ENCODE assay signal across 12 cellular contexts in the genomic region with DNA sequence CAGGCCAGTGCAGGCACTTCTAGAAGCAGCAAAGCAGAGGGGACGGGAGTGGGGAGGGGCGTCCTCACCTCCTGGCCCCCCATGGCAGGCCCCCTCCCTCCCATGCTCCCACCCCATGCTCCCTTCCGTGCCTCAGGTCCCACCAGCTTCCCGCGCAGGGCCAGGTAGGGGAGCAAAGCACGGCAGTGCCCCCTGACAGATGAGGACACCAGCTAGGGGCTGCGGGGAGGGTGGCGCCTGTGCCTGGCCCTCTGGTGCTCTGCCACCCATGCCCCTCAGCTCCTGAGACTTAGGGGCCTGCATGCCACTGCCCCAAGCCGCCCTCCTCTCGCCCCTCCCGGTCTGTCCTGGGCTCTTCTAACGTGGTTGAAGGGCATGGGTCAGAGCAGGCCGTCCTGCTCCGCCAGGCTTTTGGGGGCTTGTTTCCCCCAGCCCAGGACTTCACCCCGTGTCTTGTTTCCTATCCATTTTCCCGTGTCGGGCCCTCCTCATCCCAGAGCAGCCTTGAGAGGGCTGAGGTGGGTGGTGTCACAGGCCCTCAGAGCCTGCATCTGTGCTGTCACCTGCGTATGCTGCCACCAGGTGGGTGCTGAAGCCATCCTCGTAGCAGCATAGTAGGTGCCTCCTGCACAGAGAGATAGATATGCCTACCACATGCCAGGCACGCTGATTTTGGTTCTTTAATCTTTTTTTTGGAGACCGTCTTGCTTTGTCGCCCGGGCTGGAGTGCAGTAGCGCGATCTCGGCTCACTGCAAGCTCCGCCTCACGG. TPM values are rescaled to one million over a fixed set of nuclear protein-coding genes. Genes with fewer than 3 reads are reported as not detected.
DNase-seq lines count a peak whose midpoint lies in the region; ATAC-seq and TF ChIP-seq lines count a peak whose summit lies in the region.
"Had no signal": no experiment of that assay in that cellular context is flagged by ENCODE, and none has a peak within 500 bp of the region (broad histone marks: within the 10 kb centered on the region; RNA-seq: fewer than 3 reads in every experiment).

No MANE protein-coding gene starts in this region.

- TF ChIP-seq POLR2A in upper lobe of left lung (IDR thresholded peaks at IDR 0.05): no peak

- H3K9me3 Mint-ChIP-seq in activated naive CD8-positive, alpha-beta T cell (ENCODE audit: low read depth): no peaks in the 10 kb centered on the region
- H3K9me3 Mint-ChIP-seq in activated naive CD8-positive, alpha-beta T cell treated with anti-CD3 and anti-CD28 coated beads, Interleukin-2, amount 50 U/mL, for 24 hours: no peaks in the 10 kb centered on the region
- H3K9me3 Mint-ChIP-seq in chondrocyte (ENCODE audit: low read depth): no peaks in the 10 kb centered on the region
- H3K9me3 Mint-ChIP-seq in CD8-positive, alpha-beta memory T cell: no peaks in the 10 kb centered on the region

- no peak for TF ChIP-seq EP300 in upper lobe of left lung (IDR thresholded peaks at IDR 0.05)

- H3K27me3 Mint-ChIP-seq in activated naive CD8-positive, alpha-beta T cell: no peaks in the 10 kb centered on the region
- peaks cover 2% of the 10 kb centered on the region for H3K27me3 Mint-ChIP-seq in activated naive CD8-positive, alpha-beta T cell treated with anti-CD3 and anti-CD28 coated beads, Interleukin-2, amount 50 U/mL, for 24 hours
- no peaks in the 10 kb centered on the region for H3K27me3 Mint-ChIP-seq in chondrocyte (ENCODE audit: low read depth)
- peaks cover 0 to 2% of the 10 kb centered on the region in 2 donors for H3K27me3 Mint-ChIP-seq in CD8-positive, alpha-beta memory T cell

- no peak overlapping the region for H3K4me3 Mint-ChIP-seq in activated naive CD8-positive, alpha-beta T cell
- no peak overlapping the region for H3K4me3 Mint-ChIP-seq in activated naive CD8-positive, alpha-beta T cell treated with anti-CD3 and anti-CD28 coated beads, Interleukin-2, amount 50 U/mL, for 24 hours
- H3K4me3 Mint-ChIP-seq in chondrocyte (ENCODE audit: unreplicated experiment): no peak overlapping the region
- H3K4me3 Mint-ChIP-seq in CD8-positive, alpha-beta memory T cell: no peak overlapping the region

- H3K27ac Mint-ChIP-seq in activated naive CD8-positive, alpha-beta T cell: peak overlapping the region; percentile 54
- no peak overlapping the region for H3K27ac Mint-ChIP-seq in activated naive CD8-positive, alpha-beta T cell treated with anti-CD3 and anti-CD28 coated beads, Interleukin-2, amount 50 U/mL, for 24 hours
- peak overlapping the region; percentile 22 for H3K27ac Mint-ChIP-seq in chondrocyte (ENCODE audit: unreplicated experiment)
- peak overlapping the region in 1 of 8 donors; percentile 57 for H3K27ac Mint-ChIP-seq in CD8-positive, alpha-beta memory T cell

- H3K9me3 ChIP-seq in muscle layer of colon (ENCODE audit: low read length) (no peaks in the 10 kb centered on the region), upper lobe of left lung (no peaks in the 10 kb centered on the region)
- H3K9me3 ChIP-seq in CD8-positive, alpha-beta memory T cell (ENCODE audit: low read length): no peaks in the 10 kb centered on the region
- H3K9me3 ChIP-seq: MG63 had no signal

- H3K36me3 ChIP-seq in muscle layer of colon (ENCODE audit: insufficient read depth, low read length) (no peaks in the 10 kb centered on the region), upper lobe of left lung (peaks cover 0 to 17% (median 7%) of the 10 kb centered on the region in 4 donors)
- H3K36me3 ChIP-seq in CD8-positive, alpha-beta memory T cell (ENCODE audit: insufficient read depth, low read length): no peaks in the 10 kb centered on the region
- H3K36me3 ChIP-seq: MG63 had no signal

- POLR2A ChIA-PET in CD8-positive, alpha-beta memory T cell (lab: Charles Lee): interaction anchor here (0.8 kb wide), 1 partner anchor 20 kb away, joined by 3 read pairs; no protein-coding TSS in a partner anchor

- no peak overlapping the region for H3K9ac ChIP-seq in muscle layer of colon (ENCODE audit: low read length)

- ATAC-seq in activated naive CD8-positive, alpha-beta T cell treated with anti-CD3 and anti-CD28 coated beads, Interleukin-2, amount 50 U/mL, for 24 hours: no peak
- ATAC-seq in upper lobe of left lung (ENCODE audit: low FRiP score in 2 of 2) (no peak), GM21576 (IDR thresholded peaks at IDR 0.05; ENCODE audit: unreplicated experiment) (no peak)

- TF ChIP-seq CTCF in chondrocyte (IDR thresholded peaks at IDR 0.05) (no peak), upper lobe of left lung (IDR thresholded peaks at IDR 0.05) (peak in 1 of 6 experiments; percentile 14)

- 69 to 72% methylated on average over 26 to 28 of the region's 28 CpGs for WGBS in upper lobe of left lung, 2 donors

- H3K4me1 ChIP-seq in muscle layer of colon (ENCODE audit: insufficient read depth, low read length): peaks cover 82% of the 10 kb centered on the region
- H3K4me1 ChIP-seq in upper lobe of left lung: peaks cover 42 to 54% (median 47%) of the 10 kb centered on the region in 4 donors
- H3K4me1 ChIP-seq in CD8-positive, alpha-beta memory T cell (ENCODE audit: insufficient read depth, low read length): no peaks in the 10 kb centered on the region

- H3K4me3 ChIP-seq in muscle layer of colon (ENCODE audit: low read depth in 1 of 2, low read length in 2 of 2) (no peak overlapping the region), upper lobe of left lung (no peak overlapping the region)
- no peak overlapping the region for H3K4me3 ChIP-seq in CD8-positive, alpha-beta memory T cell (ENCODE audit: low read length)
- H3K4me3 ChIP-seq: MG63 had no signal

- no peaks in the 10 kb centered on the region for H3K36me3 Mint-ChIP-seq in activated naive CD8-positive, alpha-beta T cell
- H3K36me3 Mint-ChIP-seq in activated naive CD8-positive, alpha-beta T cell treated with anti-CD3 and anti-CD28 coated beads, Interleukin-2, amount 50 U/mL, for 24 hours (ENCODE audit: low read depth): no peaks in the 10 kb centered on the region
- H3K36me3 Mint-ChIP-seq in chondrocyte (ENCODE audit: low read depth): no peaks in the 10 kb centered on the region
- peaks cover 0 to 6% (median 0%) of the 10 kb centered on the region in 3 donors for H3K36me3 Mint-ChIP-seq in CD8-positive, alpha-beta memory T cell

- no peak for DNase-seq in activated naive CD8-positive, alpha-beta T cell treated with anti-CD3 and anti-CD28 coated beads, Interleukin-2, amount 50 U/mL, for 24 hours
- no peak for DNase-seq in chondrocyte (ENCODE audit: low spot score)
- DNase-seq in upper lobe of left lung: peak in 1 of 2 donors; percentile 75
- DNase-seq in CD8-positive, alpha-beta memory T cell: no peak
- no peak for DNase-seq in activated CD4-positive, alpha-beta T cell treated with anti-CD3 and anti-CD28 coated beads for 48 hours
- DNase-seq: activated CD8-positive, alpha-beta memory T cell treated with anti-CD3 and anti-CD28 coated beads, Interleukin-2, amount 50 U/mL, for 4 hours; GOT3; MG63; NCI-H510A had no signal

- H3K27ac ChIP-seq in muscle layer of colon (ENCODE audit: low read depth, low read length) (peak overlapping the region; percentile 85), upper lobe of left lung (peak overlapping the region; percentile 66 to 91 (median 78))
- no peak overlapping the region for H3K27ac ChIP-seq in CD8-positive, alpha-beta memory T cell (ENCODE audit: low read depth, low read length)

- H3K27me3 ChIP-seq in muscle layer of colon (ENCODE audit: control insufficient read depth in 1 of 2, insufficient read depth in 2 of 2, low read length in 2 of 2) (no peaks in the 10 kb centered on the region), upper lobe of left lung (no peaks in the 10 kb centered on the region)
- no peaks in the 10 kb centered on the region for H3K27me3 ChIP-seq in CD8-positive, alpha-beta memory T cell (ENCODE audit: insufficient read depth, low read length, poor library complexity, severe bottlenecking)
- H3K27me3 ChIP-seq: MG63 had no signal

- CTCF ChIA-PET in CD8-positive, alpha-beta memory T cell (lab: Charles Lee): no interaction called here

- peaks cover 2% of the 10 kb centered on the region for H3K4me1 Mint-ChIP-seq in activated naive CD8-positive, alpha-beta T cell (ENCODE audit: low read depth)
- H3K4me1 Mint-ChIP-seq in activated naive CD8-positive, alpha-beta T cell treated with anti-CD3 and anti-CD28 coated beads, Interleukin-2, amount 50 U/mL, for 24 hours: no peaks in the 10 kb centered on the region
- H3K4me1 Mint-ChIP-seq in chondrocyte (ENCODE audit: low read depth): peaks cover 33% of the 10 kb centered on the region
- H3K4me1 Mint-ChIP-seq in CD8-positive, alpha-beta memory T cell: no peaks in the 10 kb centered on the region

RNA-seq across cellular contexts. Expression of gene TRMT61A, which starts 10.2 kb away (rescaled TPM):
- total RNA-seq in chondrocyte (9.9 to 10.3 TPM (median 10.0 TPM) in 3 replicates), upper lobe of left lung (10 to 100 TPM in 5 of 6 donors, 1 to 10 TPM in 1; 6.7 to 25.1 (median 15.0) TPM)
- 10 to 100 TPM; 28.4 to 29.5 TPM for total RNA-seq in CD8-positive, alpha-beta memory T cell
- polyA plus RNA-seq in CD8-positive, alpha-beta memory T cell: 8.2 TPM

RNA-seq across cellular contexts. Expression of gene CKB, which starts 16.6 kb away (rescaled TPM):
- total RNA-seq in chondrocyte (81.0 to 141 TPM (median 139 TPM) in 3 replicates), upper lobe of left lung (100 to 1,000 TPM; 168 to 303 (median 231) TPM)
- 1 to 10 TPM; 1.5 to 2.7 TPM for total RNA-seq in CD8-positive, alpha-beta memory T cell
- 1.1 TPM for polyA plus RNA-seq in CD8-positive, alpha-beta memory T cell

RNA-seq across cellular contexts. Expression of gene BAG5, which starts 23.2 kb away (rescaled TPM):
- 22.6 to 25.7 TPM (median 23.2 TPM) in 3 replicates for total RNA-seq in chondrocyte
- 10 to 100 TPM; 12.6 to 36.9 (median 27.1) TPM for total RNA-seq in upper lobe of left lung
- total RNA-seq in CD8-positive, alpha-beta memory T cell: 10 to 100 TPM; 35.9 to 38.1 TPM
- 40.7 TPM for polyA plus RNA-seq in CD8-positive, alpha-beta memory T cell

RNA-seq across cellular contexts. Expression of gene COA8, which starts 23.5 kb away (rescaled TPM):
- total RNA-seq in chondrocyte (39.1 to 51.9 TPM (median 50.7 TPM) in 3 replicates), upper lobe of left lung (10 to 100 TPM; 12.6 to 38.3 (median 28.6) TPM)
- 10 to 100 TPM; 42.9 to 43.5 TPM for total RNA-seq in CD8-positive, alpha-beta memory T cell
- polyA plus RNA-seq in CD8-positive, alpha-beta memory T cell: 64.4 TPM

Comparison
In these comparisons a context has a peak if more than half of its experiments do, and no peak if none do; other contexts are left out.
1. RNA of gene CKB, which starts 16.6 kb away (total RNA-seq): 168 to 303 TPM in upper lobe of left lung and 81.0 to 141 TPM in chondrocyte; 1.5 to 2.7 TPM in CD8-positive, alpha-beta memory T cell; every median in the first group is over 10 times any median in the second.